9 cellular contexts compared by ENCODE assay signal in the genomic region with DNA sequence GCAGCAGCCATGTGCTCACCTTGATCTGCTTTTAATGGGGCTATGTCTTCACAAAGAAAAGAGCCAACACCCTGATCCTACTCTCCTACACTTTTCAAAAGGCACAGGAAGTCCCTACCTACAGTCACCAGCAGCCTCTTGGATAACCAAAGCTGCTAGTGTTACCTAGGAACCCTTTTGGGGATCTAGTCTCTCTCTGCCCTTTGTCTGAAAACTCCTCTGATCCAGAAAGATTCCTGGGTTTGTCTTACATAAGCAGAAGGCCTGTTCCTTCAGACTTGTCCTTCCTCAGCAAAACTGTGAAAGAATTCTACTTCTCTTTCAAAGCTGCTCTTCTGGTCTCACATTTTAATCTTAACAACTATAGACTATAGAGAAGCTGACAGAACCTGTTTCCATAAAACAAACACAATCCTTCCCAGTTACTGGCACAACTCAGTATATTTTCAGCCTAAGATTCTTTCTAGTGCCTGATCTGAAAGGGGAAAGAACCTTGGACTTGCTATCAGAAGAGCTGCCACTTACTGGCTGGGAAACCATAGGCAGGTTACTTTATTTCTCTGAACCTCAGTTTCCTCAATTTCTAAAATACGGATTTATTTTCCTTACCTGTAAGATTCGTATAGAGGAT. TPM values are rescaled to one million over a fixed set of nuclear protein-coding genes. Genes with fewer than 3 reads are reported as not detected.
DNase-seq lines count a peak whose midpoint lies in the region; ATAC-seq and TF ChIP-seq lines count a peak whose summit lies in the region.
"Had no signal": no experiment of that assay in that cellular context is flagged by ENCODE, and none has a peak within 500 bp of the region (broad histone marks: within the 10 kb centered on the region; RNA-seq: fewer than 3 reads in every experiment).

No MANE protein-coding gene starts in this region.

- H3F3A ChIP-seq in GM23338 (replicated peaks; ENCODE audit: low read depth): peaks cover 24% of the 10 kb centered on the region; the same call in 1 of the 2 replicates

- H3K27me3 ChIP-seq in GM23338 (ENCODE audit: insufficient read depth) (no peaks in the 10 kb centered on the region), breast epithelium (no peaks in the 10 kb centered on the region)

- peak overlapping the region; percentile 17 for H3K27ac Mint-ChIP-seq in GM23338
- H3K27ac Mint-ChIP-seq in naive thymus-derived CD8-positive, alpha-beta T cell: peak overlapping the region in 9 of 10 donors; percentile 3 to 93 (median 61)

- H3K4me3 ChIP-seq in GM23338 (peak overlapping the region; percentile 17; the same call in 1 of the 2 replicates), breast epithelium (peak overlapping the region in 2 of 3 donors; percentile 17 to 19)

- intact Hi-C loops in breast epithelium (cut with DNase I; ENCODE audit: low total_unique reads): no loop called here

- no peak overlapping the region for H2AFZ ChIP-seq in GM23338

- H3K27me3 Mint-ChIP-seq in GM23338 (ENCODE audit: insufficient read depth, low read depth, poor library complexity): peaks cover 8% of the 10 kb centered on the region
- no peaks in the 10 kb centered on the region for H3K27me3 Mint-ChIP-seq in naive thymus-derived CD8-positive, alpha-beta T cell

- POLR2A ChIA-PET in naive thymus-derived CD8-positive, alpha-beta T cell (lab: Charles Lee): interaction anchor here (0.8 kb wide), 1 partner anchor 153 kb away, joined by 4 read pairs; the partner anchor contains the start of gene ASXL1

- peak overlapping the region; percentile 44 for H3K4me2 ChIP-seq in GM23338

- H3K27ac ChIP-seq in 22Rv1: peak overlapping the region; percentile 81
- H3K27ac ChIP-seq in GM23338 (ENCODE audit: low read depth): peak overlapping the region; percentile 78
- H3K27ac ChIP-seq in breast epithelium: peak overlapping the region; percentile 97 to 99

- H3K36me3 ChIP-seq in GM23338 (ENCODE audit: insufficient read depth): peaks cover 26% of the 10 kb centered on the region
- no peaks in the 10 kb centered on the region for H3K36me3 ChIP-seq in breast epithelium

- DNase-seq in GM23338 (ENCODE audit: low spot score) (no peak), breast epithelium (ENCODE audit: low spot score in 2 of 2) (no peak), HK-2 (ENCODE audit: unreplicated experiment) (no peak), NCI-H526 treated with DMSO at 0.1 percent for 48 hours (lab: John Stamatoyannopoulos, UW) (no peak), hypothalamus (lab: John Stamatoyannopoulos, UW) (no peak)
- DNase-seq in naive thymus-derived CD8-positive, alpha-beta T cell: no peak
- DNase-seq: KG1 had no signal

- H3K9me2 ChIP-seq in GM23338 (ENCODE audit: insufficient read depth): no peaks in the 10 kb centered on the region

- TF ChIP-seq CTCF in 22Rv1 (IDR thresholded peaks at IDR 0.05): no peak
- no peak for TF ChIP-seq CTCF in GM23338 (conservative IDR thresholded peaks at IDR 0.05; ENCODE audit: low read depth in 2 of 2)
- TF ChIP-seq CTCF in breast epithelium (IDR thresholded peaks at IDR 0.05): no peak

- peaks cover 96% of the 10 kb centered on the region for H3K79me2 ChIP-seq in GM23338 (replicated peaks; ENCODE audit: insufficient read depth)

- ATAC-seq in GM23338: no peak
- no peak for ATAC-seq in naive thymus-derived CD8-positive, alpha-beta T cell
- no peak for ATAC-seq in HG02938 (IDR thresholded peaks at IDR 0.05; ENCODE audit: unreplicated experiment)

- H3K4me3 Mint-ChIP-seq in GM23338: peak overlapping the region; percentile 95; the same call in 1 of the 3 replicates
- peak overlapping the region in 7 of 10 donors; percentile 1 to 97 (median 93) for H3K4me3 Mint-ChIP-seq in naive thymus-derived CD8-positive, alpha-beta T cell

- H3K4me1 ChIP-seq in GM23338 (ENCODE audit: insufficient read depth) (peaks cover 44% of the 10 kb centered on the region), breast epithelium (peaks cover 8 to 43% of the 10 kb centered on the region in 2 donors)

- peaks cover 49% of the 10 kb centered on the region for H3K4me1 Mint-ChIP-seq in GM23338
- H3K4me1 Mint-ChIP-seq in naive thymus-derived CD8-positive, alpha-beta T cell: peaks cover 42 to 67% (median 67%) of the 10 kb centered on the region in 4 donors

- H3K9me3 Mint-ChIP-seq in GM23338: no peaks in the 10 kb centered on the region
- no peaks in the 10 kb centered on the region for H3K9me3 Mint-ChIP-seq in naive thymus-derived CD8-positive, alpha-beta T cell

- peaks cover 40% of the 10 kb centered on the region for H3K36me3 Mint-ChIP-seq in GM23338 (ENCODE audit: low read depth)
- peaks cover 0 to 32% (median 0%) of the 10 kb centered on the region in 3 donors for H3K36me3 Mint-ChIP-seq in naive thymus-derived CD8-positive, alpha-beta T cell

- no peaks in the 10 kb centered on the region for H3K9me3 ChIP-seq in breast epithelium

- TF ChIP-seq POLR2A in breast epithelium (IDR thresholded peaks at IDR 0.05): no peak

- H4K20me1 ChIP-seq in GM23338 (replicated peaks; ENCODE audit: insufficient read depth): peaks cover 62% of the 10 kb centered on the region

TF ChIP-seq in GM23338, 12 proteins besides CTCF, POLR2A, EP300 and RAD21 (continues in another document):
- no peak for TF ChIP-seq JUNB (IDR thresholded peaks at IDR 0.05; ENCODE audit: unreplicated experiment)
- no peak for TF ChIP-seq ZNF331 (CRISPR knock-in tag; IDR thresholded peaks at IDR 0.05; ENCODE audit: low read depth)
- TF ChIP-seq, protein P1, sequence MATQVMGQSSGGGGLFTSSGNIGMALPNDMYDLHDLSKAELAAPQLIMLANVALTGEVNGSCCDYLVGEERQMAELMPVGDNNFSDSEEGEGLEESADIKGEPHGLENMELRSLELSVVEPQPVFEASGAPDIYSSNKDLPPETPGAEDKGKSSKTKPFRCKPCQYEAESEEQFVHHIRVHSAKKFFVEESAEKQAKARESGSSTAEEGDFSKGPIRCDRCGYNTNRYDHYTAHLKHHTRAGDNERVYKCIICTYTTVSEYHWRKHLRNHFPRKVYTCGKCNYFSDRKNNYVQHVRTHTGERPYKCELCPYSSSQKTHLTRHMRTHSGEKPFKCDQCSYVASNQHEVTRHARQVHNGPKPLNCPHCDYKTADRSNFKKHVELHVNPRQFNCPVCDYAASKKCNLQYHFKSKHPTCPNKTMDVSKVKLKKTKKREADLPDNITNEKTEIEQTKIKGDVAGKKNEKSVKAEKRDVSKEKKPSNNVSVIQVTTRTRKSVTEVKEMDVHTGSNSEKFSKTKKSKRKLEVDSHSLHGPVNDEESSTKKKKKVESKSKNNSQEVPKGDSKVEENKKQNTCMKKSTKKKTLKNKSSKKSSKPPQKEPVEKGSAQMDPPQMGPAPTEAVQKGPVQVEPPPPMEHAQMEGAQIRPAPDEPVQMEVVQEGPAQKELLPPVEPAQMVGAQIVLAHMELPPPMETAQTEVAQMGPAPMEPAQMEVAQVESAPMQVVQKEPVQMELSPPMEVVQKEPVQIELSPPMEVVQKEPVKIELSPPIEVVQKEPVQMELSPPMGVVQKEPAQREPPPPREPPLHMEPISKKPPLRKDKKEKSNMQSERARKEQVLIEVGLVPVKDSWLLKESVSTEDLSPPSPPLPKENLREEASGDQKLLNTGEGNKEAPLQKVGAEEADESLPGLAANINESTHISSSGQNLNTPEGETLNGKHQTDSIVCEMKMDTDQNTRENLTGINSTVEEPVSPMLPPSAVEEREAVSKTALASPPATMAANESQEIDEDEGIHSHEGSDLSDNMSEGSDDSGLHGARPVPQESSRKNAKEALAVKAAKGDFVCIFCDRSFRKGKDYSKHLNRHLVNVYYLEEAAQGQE (IDR thresholded peaks at IDR 0.05; ENCODE audit: unreplicated experiment): no peak
- TF ChIP-seq ZNF114 (CRISPR knock-in tag; IDR thresholded peaks at IDR 0.05): no peak
- TF ChIP-seq STAT1 (IDR thresholded peaks at IDR 0.05; ENCODE audit: unreplicated experiment): no peak
- TF ChIP-seq EZH2 (IDR thresholded peaks at IDR 0.05; ENCODE audit: low read depth, unreplicated experiment): no peak
- TF ChIP-seq NANOG (IDR thresholded peaks at IDR 0.05; ENCODE audit: borderline replicate concordance): no peak

RNA-seq across cellular contexts. Expression of gene PLAGL2, which starts 2.9 kb away (rescaled TPM):
- total RNA-seq in GM23338 (2014; rRNA removed; shearing (Covaris generic)): 28.2 and 32.0 TPM in 2 replicates
- polyA plus RNA-seq in GM23338 (2016; fragmentation: Nextera tagmentation; extraction: Ambion mirVana): 13.2 and 14.1 TPM in 2 replicates
- total RNA-seq in breast epithelium: 1 to 10 TPM; 2.9 to 7.6 (median 4.3) TPM
- total RNA-seq in naive thymus-derived CD8-positive, alpha-beta T cell: 10 to 100 TPM; 12.9 to 14.5 TPM
- polyA plus RNA-seq in naive thymus-derived CD8-positive, alpha-beta T cell: 1 to 10 TPM; 1.2 to 4.2 (median 2.5) TPM

RNA-seq across cellular contexts. Expression of gene POFUT1, which starts 3.1 kb away (rescaled TPM):
- total RNA-seq in GM23338 (2014; rRNA removed; shearing (Covaris generic)): 34.0 and 34.8 TPM in 2 replicates
- polyA plus RNA-seq in GM23338 (2016; fragmentation: Nextera tagmentation; extraction: Ambion mirVana): 9.3 and 10.3 TPM in 2 replicates
- 10 to 100 TPM; 29.5 to 38.7 (median 34.2) TPM for total RNA-seq in breast epithelium
- total RNA-seq in naive thymus-derived CD8-positive, alpha-beta T cell: 10 to 100 TPM; 15.4 to 21.8 TPM
- polyA plus RNA-seq in naive thymus-derived CD8-positive, alpha-beta T cell: 10 to 100 TPM; 10.7 to 15.0 (median 12.2) TPM
